33 cellular contexts compared by ENCODE assay signal in genomic region chr1:208118306-208118705, GRCh38.
"Had no signal": no experiment of that assay in that cellular context is flagged by ENCODE, and none has a peak within 500 bp of the region (broad histone marks: within the 10 kb centered on the region; RNA-seq: fewer than 3 reads in every experiment).

No MANE protein-coding gene starts in this region.

- H3K36me3 ChIP-seq: ascending aorta, breast epithelium, gastrocnemius medialis, heart left ventricle had no signal

- H3K4me3 ChIP-seq: ascending aorta, breast epithelium, coronary artery, dorsolateral prefrontal cortex, esophagus muscularis mucosa, gastrocnemius medialis, heart left ventricle had no signal

- H3K27me3 Mint-ChIP-seq: activated CD4-positive, alpha-beta T cell treated with anti-CD3 and anti-CD28 coated beads for 36 hours; brain had no signal

- H3K9me3 Mint-ChIP-seq: activated CD4-positive, alpha-beta memory T cell treated with anti-CD3 and anti-CD28 coated beads for 36 hours; activated CD4-positive, alpha-beta T cell treated with anti-CD3 and anti-CD28 coated beads, Interleukin-2, amount 10 ng/mL, durations not matched to agents 24 days and 14 days; activated naive CD4-positive, alpha-beta T cell treated with anti-CD3 and anti-CD28 coated beads, Interleukin-2, amount 10 ng/mL, durations not matched to agents 7 days and 5 days; activated naive CD4-positive, alpha-beta T cell treated with anti-CD3 and anti-CD28 coated beads, Interleukin-2, amount 50 U/mL, for 72 hours; activated naive CD8-positive, alpha-beta T cell treated with anti-CD3 and anti-CD28 coated beads, Interleukin-2, amount 10 ng/mL, durations not matched to agents 7 days and 5 days; activated T-helper 1 cell treated with anti-CD3 and anti-CD28 coated beads, Interleukin-12 subunit alpha, Interleukin-12 subunit beta, Interleukin-2, Interleukin-4 antibody, amounts not matched to agents 30 ng/mL and 10 ng/mL and 1 ng/mL, durations not matched to agents 14 hours and 24 hours and 36 hours; activated T-helper 2 cell treated with anti-CD3 and anti-CD28 coated beads, Interferon-gamma antibody, Interleukin-2, Interleukin-4, amounts not matched to agents 10 μg/mL and 5 μg/mL and 100 μg/mL, durations not matched to agents 14 hours and 24 hours and 36 hours; brain; central memory CD8-positive, alpha-beta T cell; dendritic cell treated with granulocyte-macrophage colony-stimulating factor and Interleukin-4, amounts not matched to agents 40 ng/mL and 50 ng/mL, for 4 days; T-helper 2 cell treated with Interferon-gamma antibody and Interleukin-4, amounts not matched to agents 5 μg/mL and 100 μg/mL, for 36 hours had no signal

- H3K4me3 Mint-ChIP-seq: activated CD4-positive, alpha-beta memory T cell treated with anti-CD3 and anti-CD28 coated beads for 36 hours; activated CD4-positive, alpha-beta T cell treated with anti-CD3 and anti-CD28 coated beads for 36 hours; activated CD4-positive, alpha-beta T cell treated with anti-CD3 and anti-CD28 coated beads, Interleukin-2, amount 10 ng/mL, durations not matched to agents 24 days and 14 days; activated CD8-positive, alpha-beta memory T cell treated with anti-CD3 and anti-CD28 coated beads, Interleukin-2, amount 10 ng/mL, durations not matched to agents 7 days and 5 days; activated CD8-positive, alpha-beta T cell treated with anti-CD3 and anti-CD28 coated beads, Interleukin-2, amount 10 ng/mL, durations not matched to agents 7 days and 5 days; activated naive CD4-positive, alpha-beta T cell treated with anti-CD3 and anti-CD28 coated beads, Interleukin-2, amount 10 ng/mL, durations not matched to agents 7 days and 5 days; activated naive CD8-positive, alpha-beta T cell treated with anti-CD3 and anti-CD28 coated beads, Interleukin-2, amount 10 ng/mL, durations not matched to agents 7 days and 5 days; activated T-helper 1 cell treated with anti-CD3 and anti-CD28 coated beads, Interleukin-12 subunit alpha, Interleukin-12 subunit beta, Interleukin-2, Interleukin-4 antibody, amounts not matched to agents 30 ng/mL and 10 ng/mL and 1 ng/mL, durations not matched to agents 14 hours and 24 hours and 36 hours; brain; central memory CD8-positive, alpha-beta T cell; dendritic cell treated with granulocyte-macrophage colony-stimulating factor and Interleukin-4, amounts not matched to agents 40 ng/mL and 50 ng/mL, for 4 days; T-helper 17 cell; T-helper 2 cell treated with Interferon-gamma antibody and Interleukin-4, amounts not matched to agents 5 μg/mL and 100 μg/mL, for 36 hours had no signal

- DNase-seq: activated CD4-positive, alpha-beta memory T cell treated with anti-CD3 and anti-CD28 coated beads for 36 hours; activated CD4-positive, alpha-beta T cell treated with anti-CD3 and anti-CD28 coated beads for 36 hours; activated CD4-positive, alpha-beta T cell treated with anti-CD3 and anti-CD28 coated beads, Interleukin-2, amount 10 ng/mL, durations not matched to agents 24 days and 14 days; activated CD4-positive, CD25-positive, alpha-beta regulatory T cell; activated CD4-positive, CD25-positive, alpha-beta regulatory T cell treated with anti-CD3 and anti-CD28 coated beads, Interleukin-2, amount 50 U/mL, for 72 hours; activated CD8-positive, alpha-beta memory T cell treated with anti-CD3 and anti-CD28 coated beads, Interleukin-2, amount 10 ng/mL, durations not matched to agents 7 days and 5 days; activated CD8-positive, alpha-beta memory T cell treated with anti-CD3 and anti-CD28 coated beads, Interleukin-2, amount 50 U/mL, for 4 hours; activated CD8-positive, alpha-beta T cell treated with anti-CD3 and anti-CD28 coated beads, Interleukin-2, amount 10 ng/mL, durations not matched to agents 7 days and 5 days; activated effector memory CD4-positive, alpha-beta T cell treated with anti-CD3 and anti-CD28 coated beads, Interleukin-2, amount 50 U/mL, for 16 hours; activated naive CD4-positive, alpha-beta T cell treated with anti-CD3 and anti-CD28 coated beads, Interleukin-2, amount 10 ng/mL, durations not matched to agents 7 days and 5 days; activated naive CD8-positive, alpha-beta T cell treated with anti-CD3 and anti-CD28 coated beads, Interleukin-2, amount 10 ng/mL, durations not matched to agents 7 days and 5 days; activated T-cell treated with anti-CD3 and anti-CD28 coated beads, Interleukin-2, amount 50 U/mL, for 1 hour; activated T-cell treated with anti-CD3 and anti-CD28 coated beads, Interleukin-2, amount 50 U/mL, for 48 hours; dorsolateral prefrontal cortex; effector memory CD4-positive, alpha-beta T cell; foreskin keratinocyte; gastrocnemius medialis; glutamatergic neuron; heart left ventricle; T-helper 1 cell; T-helper 17 cell; T1000 had no signal

- H3K36me3 Mint-ChIP-seq: activated CD4-positive, alpha-beta memory T cell treated with anti-CD3 and anti-CD28 coated beads for 36 hours; activated CD8-positive, alpha-beta memory T cell treated with anti-CD3 and anti-CD28 coated beads, Interleukin-2, amount 10 ng/mL, durations not matched to agents 7 days and 5 days; activated naive CD4-positive, alpha-beta T cell treated with anti-CD3 and anti-CD28 coated beads, Interleukin-2, amount 10 ng/mL, durations not matched to agents 7 days and 5 days; activated naive CD4-positive, alpha-beta T cell treated with anti-CD3 and anti-CD28 coated beads, Interleukin-2, amount 50 U/mL, for 72 hours; activated naive CD8-positive, alpha-beta T cell treated with anti-CD3 and anti-CD28 coated beads, Interleukin-2, amount 10 ng/mL, durations not matched to agents 7 days and 5 days; brain had no signal

- H3K27me3 ChIP-seq: ascending aorta, breast epithelium, dorsolateral prefrontal cortex, esophagus muscularis mucosa, foreskin keratinocyte, gastrocnemius medialis, heart left ventricle had no signal

- H3K4me1 Mint-ChIP-seq: activated CD4-positive, alpha-beta T cell treated with anti-CD3 and anti-CD28 coated beads for 36 hours; activated CD4-positive, alpha-beta T cell treated with anti-CD3 and anti-CD28 coated beads, Interleukin-2, amount 10 ng/mL, durations not matched to agents 24 days and 14 days; activated CD8-positive, alpha-beta memory T cell treated with anti-CD3 and anti-CD28 coated beads, Interleukin-2, amount 10 ng/mL, durations not matched to agents 7 days and 5 days; activated naive CD4-positive, alpha-beta T cell treated with anti-CD3 and anti-CD28 coated beads, Interleukin-2, amount 10 ng/mL, durations not matched to agents 7 days and 5 days; activated naive CD8-positive, alpha-beta T cell treated with anti-CD3 and anti-CD28 coated beads, Interleukin-2, amount 10 ng/mL, durations not matched to agents 7 days and 5 days; central memory CD8-positive, alpha-beta T cell had no signal

- H3K27ac ChIP-seq: ascending aorta, breast epithelium, coronary artery, dorsolateral prefrontal cortex, esophagus muscularis mucosa, foreskin keratinocyte had no signal

- H3K4me1 ChIP-seq: breast epithelium, foreskin keratinocyte had no signal

- H3K9me3 ChIP-seq: ascending aorta, breast epithelium, esophagus muscularis mucosa, gastrocnemius medialis, heart left ventricle had no signal

- H3K27ac Mint-ChIP-seq: activated CD4-positive, alpha-beta memory T cell treated with anti-CD3 and anti-CD28 coated beads for 36 hours; activated CD4-positive, alpha-beta T cell treated with anti-CD3 and anti-CD28 coated beads for 36 hours; activated CD4-positive, alpha-beta T cell treated with anti-CD3 and anti-CD28 coated beads, Interleukin-2, amount 10 ng/mL, durations not matched to agents 24 days and 14 days; activated CD8-positive, alpha-beta memory T cell treated with anti-CD3 and anti-CD28 coated beads, Interleukin-2, amount 10 ng/mL, durations not matched to agents 7 days and 5 days; activated CD8-positive, alpha-beta T cell treated with anti-CD3 and anti-CD28 coated beads, Interleukin-2, amount 10 ng/mL, durations not matched to agents 7 days and 5 days; activated naive CD4-positive, alpha-beta T cell treated with anti-CD3 and anti-CD28 coated beads, Interleukin-2, amount 10 ng/mL, durations not matched to agents 7 days and 5 days; activated naive CD4-positive, alpha-beta T cell treated with anti-CD3 and anti-CD28 coated beads, Interleukin-2, amount 50 U/mL, for 72 hours; activated naive CD8-positive, alpha-beta T cell treated with anti-CD3 and anti-CD28 coated beads, Interleukin-2, amount 10 ng/mL, durations not matched to agents 7 days and 5 days; activated T-helper 1 cell treated with anti-CD3 and anti-CD28 coated beads, Interleukin-12 subunit alpha, Interleukin-12 subunit beta, Interleukin-2, Interleukin-4 antibody, amounts not matched to agents 30 ng/mL and 10 ng/mL and 1 ng/mL, durations not matched to agents 14 hours and 24 hours and 36 hours; activated T-helper 2 cell treated with anti-CD3 and anti-CD28 coated beads, Interferon-gamma antibody, Interleukin-2, Interleukin-4, amounts not matched to agents 10 μg/mL and 5 μg/mL and 100 μg/mL, durations not matched to agents 14 hours and 24 hours and 36 hours; dendritic cell treated with granulocyte-macrophage colony-stimulating factor and Interleukin-4, amounts not matched to agents 40 ng/mL and 50 ng/mL, for 4 days; T-helper 17 cell; T-helper 2 cell treated with Interferon-gamma antibody and Interleukin-4, amounts not matched to agents 5 μg/mL and 100 μg/mL, for 36 hours had no signal
